In the genomic region with DNA sequence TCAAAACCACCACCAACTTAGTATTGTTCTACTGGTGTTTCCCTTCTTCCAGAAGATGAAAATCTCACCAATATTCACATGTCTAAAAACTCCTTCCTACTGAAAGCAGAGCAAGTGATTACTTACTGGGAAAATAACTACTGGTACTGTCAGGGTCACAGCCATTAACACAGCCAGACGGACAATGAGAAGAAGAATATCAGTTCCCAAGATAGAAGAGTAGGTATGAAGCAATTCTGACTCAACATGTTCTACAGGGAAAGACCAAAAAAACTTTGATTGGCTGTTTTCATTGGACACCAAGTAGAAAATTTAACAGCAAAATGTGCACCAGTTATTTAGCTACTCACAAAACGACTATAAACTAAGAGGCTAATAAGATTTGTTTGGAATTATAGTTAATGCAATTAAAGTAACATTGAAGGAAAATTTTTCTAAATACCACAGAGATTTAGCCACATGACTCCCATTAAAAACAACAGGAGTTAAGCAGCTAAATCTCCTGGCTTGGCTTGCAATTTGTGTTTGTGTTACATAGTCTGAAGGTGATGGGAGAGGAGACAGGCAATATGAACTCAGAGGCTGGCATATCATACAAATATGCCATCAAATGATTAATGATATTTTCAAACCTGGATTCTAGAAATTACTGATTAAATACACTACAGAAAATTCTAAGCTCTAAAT, we compare ENCODE assay signal across 10 cellular contexts. TPM values are rescaled to one million over a fixed set of nuclear protein-coding genes. Genes with fewer than 3 reads are reported as not detected.
DNase-seq lines count a peak whose midpoint lies in the region; ATAC-seq and TF ChIP-seq lines count a peak whose summit lies in the region.
"Had no signal": no experiment of that assay in that cellular context is flagged by ENCODE, and none has a peak within 500 bp of the region (broad histone marks: within the 10 kb centered on the region; RNA-seq: fewer than 3 reads in every experiment).

No MANE protein-coding gene starts in this region.

- H3K4me1 Mint-ChIP-seq in HFFc6 (ENCODE audit: low read depth): peaks cover 91% of the 10 kb centered on the region
- peaks cover 33 to 53% (median 35%) of the 10 kb centered on the region in 3 donors for H3K4me1 Mint-ChIP-seq in naive B cell

- DNase-seq in AG04450 (ENCODE audit: low read depth, low spot score) (no peak), HFFc6 (no peak), adipocyte (ENCODE audit: low read depth) (peak; percentile 62), naive B cell (no peak), AG08396 (ENCODE audit: low spot score) (no peak), NCI-H2081 (lab: John Stamatoyannopoulos, UW) (no peak), ecto neural progenitor cell (ENCODE audit: low spot score) (no peak)
- DNase-seq: NCI-H1417; stimulated activated CD4-positive, alpha-beta T cell treated with anti-CD3 and anti-CD28 coated beads, Interleukin-12 subunit alpha, Interleukin-12 subunit beta, amount 100 ng/mL, for 4 hours had no signal

- H3K9ac ChIP-seq in adipocyte (ENCODE audit: low read length): peak overlapping the region; percentile 99

- H3K4me3 ChIP-seq in AG04450 (ENCODE audit: low read depth, low read length) (peak overlapping the region; percentile 23; the same call in 1 of the 2 replicates), adipocyte (ENCODE audit: low read length) (peak overlapping the region; percentile 97)

- POLR2A ChIA-PET in AG04450 (lab: Yijun Ruan, JAX): no interaction called here

- H3K36me3 ChIP-seq in adipocyte (ENCODE audit: control insufficient read depth, insufficient read depth, low read length, severe bottlenecking): peaks cover 97% of the 10 kb centered on the region

- peaks cover 89% of the 10 kb centered on the region for H3K36me3 Mint-ChIP-seq in HFFc6 (ENCODE audit: low read depth)
- peaks cover 32 to 51% of the 10 kb centered on the region in 2 donors for H3K36me3 Mint-ChIP-seq in naive B cell

- no peak overlapping the region for H3K27ac ChIP-seq in AG04450 (ENCODE audit: low read depth, low read length)

- CTCF ChIA-PET in AG04450 (lab: Charles Lee): interaction anchor here (0.9 to 2.7 kb wide), 5 partner anchors 239 to 658 kb away, joined by 3 to 10 read pairs (median 4); no protein-coding TSS in a partner anchor

- no peaks in the 10 kb centered on the region for H3K9me3 ChIP-seq in AG04450 (ENCODE audit: control insufficient read depth, insufficient read depth, low read length)
- H3K9me3 ChIP-seq in adipocyte (ENCODE audit: control insufficient read depth, low read length): no peaks in the 10 kb centered on the region

- H3K4me1 ChIP-seq in adipocyte (ENCODE audit: control insufficient read depth, insufficient read depth, low read length): peaks cover 85% of the 10 kb centered on the region

- TF ChIP-seq CTCF in AG04450 (IDR thresholded peaks at IDR 0.05; ENCODE audit: low read depth, low read length) (no peak), HFFc6 (IDR thresholded peaks at IDR 0.05) (no peak)

- H3K9me3 Mint-ChIP-seq in HFFc6 (peaks cover 6% of the 10 kb centered on the region; the same call in 1 of the 2 replicates), naive B cell (no peaks in the 10 kb centered on the region)

- H3K27me3 ChIP-seq in AG04450 (ENCODE audit: control insufficient read depth, insufficient read depth, low read length) (no peaks in the 10 kb centered on the region), adipocyte (replicated peaks; ENCODE audit: control insufficient read depth, insufficient read depth, low read length) (no peaks in the 10 kb centered on the region)

- peak overlapping the region; percentile 76 for H3K4me3 Mint-ChIP-seq in HFFc6
- peak overlapping the region in 2 of 8 donors; percentile 0 to 36 for H3K4me3 Mint-ChIP-seq in naive B cell

- no peak for ATAC-seq in naive B cell (ENCODE audit: low read depth in 2 of 2)
- no peak for ATAC-seq in HG03025 (IDR thresholded peaks at IDR 0.05; ENCODE audit: low FRiP score, unreplicated experiment)

- H3K27ac Mint-ChIP-seq in HFFc6 (peak overlapping the region; percentile 84), naive B cell (peak overlapping the region; percentile 17 to 88 (median 78))

- H3K27me3 Mint-ChIP-seq in HFFc6 (ENCODE audit: insufficient read depth): peaks cover 51% of the 10 kb centered on the region
- no peaks in the 10 kb centered on the region for H3K27me3 Mint-ChIP-seq in naive B cell

RNA-seq across cellular contexts. Expression of a gene that starts 9.5 kb away (rescaled TPM):
- 520 and 749 TPM in 2 replicates for polyA plus RNA-seq in AG04450 (2011; rRNA removed)
- 432 and 681 TPM in 2 replicates for polyA minus RNA-seq in AG04450 (2011; rRNA and poly(A)+ RNA removed)
- 1,000 to 10,000 TPM in 2 of 6 experiments, 100 to 1,000 TPM in 4; 787 to 1,148 (median 975) TPM for total RNA-seq in HFFc6 (2021; fragmentation: NEBNext Ultra II Directional; extraction: Animal tissue kit (Norgen Biotek cat#: 25700))
- polyA plus RNA-seq in naive B cell (ENCODE audit: low read depth in 6 of 6): 10 to 100 TPM; 48.8 to 96.3 (median 63.1) TPM
